Comparison of ENCODE assay signal across 8 cellular contexts in genomic region chr21:42892931-42893660, GRCh38. TPM values are rescaled to one million over a fixed set of nuclear protein-coding genes. Genes with fewer than 3 reads are reported as not detected.
DNase-seq lines count a peak whose midpoint lies in the region; ATAC-seq and TF ChIP-seq lines count a peak whose summit lies in the region.

Gene NDUFV3 (plus strand): TSS chr21:42893309. CDS start chr21:42893334, 25 bp downstream.

- in situ Hi-C loops in IMR-90 (cut with MboI; ENCODE audit: low sequenced_read_pairs), result no loop called here

- TF ChIP-seq RAD21 in IMR-90 (IDR thresholded peaks at IDR 0.05; ENCODE audit: low read length), result no peak

- H3K4me3 ChIP-seq in IMR-90 (ENCODE audit: insufficient read depth, low read depth, low read length) (peak within 1 kb of the TSS; percentile 73), mononuclear cell (ENCODE audit: low read length) (peak within 1 kb of the TSS; percentile 89)

- POLR2A ChIA-PET in IMR-90 (lab: Charles Lee; ENCODE audit: unreplicated experiment), result no interaction called here

- H3K4me1 ChIP-seq in IMR-90 (ENCODE audit: control insufficient read depth, insufficient read depth, low read length) (peaks cover 4% of the 10 kb centered on the region), mononuclear cell (ENCODE audit: insufficient read depth, low read length) (peaks cover 12% of the 10 kb centered on the region)

- ATAC-seq in GM21528 (IDR thresholded peaks at IDR 0.05; ENCODE audit: low FRiP score, unreplicated experiment), result peak; percentile 85
- peak; percentile 97 for ATAC-seq in IMR-90 (ENCODE audit: low read depth)

- peak within 1 kb of the TSS; percentile 84 for H3K9ac ChIP-seq in IMR-90 (ENCODE audit: low read depth, low read length)

- dilution Hi-C loops in IMR-90 (cut with HindIII; ENCODE audit: low sequenced_read_pairs, unreplicated experiment), result no loop called here

- peak within 1 kb of the TSS; percentile 87 for H4K91ac ChIP-seq in IMR-90 (ENCODE audit: insufficient read depth, low read depth, low read length)

- H3K27ac ChIP-seq in IMR-90 (ENCODE audit: insufficient read depth, low read length), result peak within 1 kb of the TSS; percentile 81

- H3K56ac ChIP-seq in IMR-90 (ENCODE audit: extremely low read depth, insufficient read depth, low read length), result peak within 1 kb of the TSS; percentile 78

- peak within 1 kb of the TSS; percentile 79 for H2BK5ac ChIP-seq in IMR-90 (ENCODE audit: low read depth, low read length, poor library complexity, severe bottlenecking)

- H4K5ac ChIP-seq in IMR-90 (ENCODE audit: low read depth, low read length), result peak within 1 kb of the TSS; percentile 90

- peaks cover 6% of the 10 kb centered on the region for H4K20me1 ChIP-seq in IMR-90 (ENCODE audit: insufficient read depth, low read length)

- peak within 1 kb of the TSS; percentile 41 for H2BK120ac ChIP-seq in IMR-90 (ENCODE audit: low read depth, low read length)

- peak within 1 kb of the TSS; percentile 81 for H2AK5ac ChIP-seq in IMR-90 (ENCODE audit: low read depth, low read length)

- intact Hi-C loops in IMR-90 (cut with micrococcal nuclease), result no loop called here

- peak within 1 kb of the TSS; percentile 96 for H2AK9ac ChIP-seq in IMR-90 (replicated peaks; ENCODE audit: low read depth, low read length, poor library complexity)

- H3K23ac ChIP-seq in IMR-90 (ENCODE audit: low read depth, low read length), result peak within 1 kb of the TSS; percentile 96

- peak within 1 kb of the TSS; percentile 79 for H3K4ac ChIP-seq in IMR-90 (ENCODE audit: low read depth, low read length)

- CTCF ChIA-PET in IMR-90 (lab: Yijun Ruan, JAX), result interaction anchor here (1.1 kb wide), 1 partner anchor 21 kb away, joined by 3 read pairs; no protein-coding TSS in a partner anchor

- H3K27me3 ChIP-seq in IMR-90 (ENCODE audit: control insufficient read depth, insufficient read depth, low read length), result no peaks in the 10 kb centered on the region
- H3K27me3 ChIP-seq in mononuclear cell (ENCODE audit: insufficient read depth, low read length), result no peaks in the 10 kb centered on the region

- peak; percentile 87 for TF ChIP-seq POLR2A in IMR-90 (IDR thresholded peaks at IDR 0.05; ENCODE audit: low read depth, low read length)

- peak within 1 kb of the TSS; percentile 93 to 97 for H4K8ac ChIP-seq in IMR-90 (ENCODE audit: low read depth in 2 of 2, low read length in 2 of 2)

- DNase-seq in DMS 273 (lab: John Stamatoyannopoulos, UW; ENCODE audit: unreplicated experiment), result peak; percentile 100
- DNase-seq in IMR-90, result peak; percentile 96
- peak; percentile 100 for DNase-seq in OCI-M1 (lab: John Stamatoyannopoulos, UW)
- DNase-seq in activated T-cell treated with anti-CD3 and anti-CD28 coated beads for 24 hours (ENCODE audit: low read depth), result peak; percentile 100
- peak; percentile 78 for DNase-seq in epidermal melanocyte (ENCODE audit: insufficient read length, low spot score)
- peak; percentile 100 for DNase-seq in stimulated activated CD8-positive, alpha-beta memory T cell treated with anti-CD3 and anti-CD28 coated beads, Interleukin-4, amount 100 ng/mL, for 1 hour (ENCODE audit: low read depth in 2 of 2, low spot score in 1 of 2)

- peak within 1 kb of the TSS; percentile 97 for H3K14ac ChIP-seq in IMR-90 (replicated peaks; ENCODE audit: low read depth, low read length)

- H3K9me1 ChIP-seq in IMR-90 (ENCODE audit: insufficient read depth, low read length), result peaks cover 5% of the 10 kb centered on the region; the same call in 1 of the 2 replicates

- no peak for TF ChIP-seq CTCF in IMR-90 (conservative IDR thresholded peaks at IDR 0.05; ENCODE audit: low read depth, low read length)

- 0% methylated on average over 43 of the region's 77 CpGs; no CpG with 5 or more reads in 1 of the 2 experiments for WGBS in IMR-90 (ENCODE audit: extremely low coverage in 2 of 2, insufficient read length in 1 of 2), 2 experiments

- no peaks in the 10 kb centered on the region for H3K9me3 ChIP-seq in IMR-90 (ENCODE audit: control insufficient read depth, insufficient read depth, low read length)
- H3K9me3 ChIP-seq in mononuclear cell (ENCODE audit: low read depth, low read length), result no peaks in the 10 kb centered on the region

- no peak within 1 kb of the TSS; the same call in 2 of the 3 replicates for H2BK15ac ChIP-seq in IMR-90 (ENCODE audit: low read depth, low read length)

- peak within 1 kb of the TSS; percentile 47 for H3K18ac ChIP-seq in IMR-90 (ENCODE audit: low read depth, low read length)

- BruUV-seq in IMR-90 (replicated peaks; lab: Mats Ljungman, UMichigan), result no TSS peak

- peak within 1 kb of the TSS; percentile 97 for H2AFZ ChIP-seq in IMR-90 (replicated peaks; ENCODE audit: low read length, poor library complexity)

- H3K36me3 ChIP-seq in IMR-90 (ENCODE audit: control insufficient read depth, insufficient read depth, low read length), result peaks cover 5% of the 10 kb centered on the region

- H3K4me2 ChIP-seq in IMR-90 (ENCODE audit: low read depth, low read length), result peak within 1 kb of the TSS; percentile 95

- H3K79me1 ChIP-seq in IMR-90 (ENCODE audit: low read depth in 1 of 2, low read length in 2 of 2), result peaks cover 14 to 27% of the 10 kb centered on the region in 2 experiments

- H2BK20ac ChIP-seq in IMR-90 (ENCODE audit: low read depth, low read length), result no peak within 1 kb of the TSS

TF ChIP-seq in IMR-90, 13 proteins besides CTCF, POLR2A, EP300 and RAD21:
- TF ChIP-seq USF2 (IDR thresholded peaks at IDR 0.05; ENCODE audit: low read depth, low read length), result peak; percentile 50; the same call in 1 of the 2 replicates
- no peak for TF ChIP-seq CHD1 (IDR thresholded peaks at IDR 0.05; ENCODE audit: low read depth, low read length)
- 0 out of 2 replicates have a peak, but pooled peaks have one; percentile 16 for TF ChIP-seq BHLHE40 (IDR thresholded peaks at IDR 0.05; ENCODE audit: low read depth, low read length)
- 0 out of 2 replicates have a peak, but pooled peaks have one; percentile 62 for TF ChIP-seq MAZ (IDR thresholded peaks at IDR 0.05; ENCODE audit: borderline replicate concordance, low read depth, low read length)
- TF ChIP-seq MXI1 (IDR thresholded peaks at IDR 0.05; ENCODE audit: borderline replicate concordance, low read depth, low read length), result peak; percentile 92
- TF ChIP-seq MAFK (IDR thresholded peaks at IDR 0.05; ENCODE audit: low read depth, low read length), result no peak

RNA-seq across cellular contexts. Expression of gene NDUFV3, which starts in this region (rescaled TPM):
- total RNA-seq in IMR-90 (2012; rRNA removed) (55.6 and 62.5 TPM in 2 replicates), mononuclear cell (19.3 TPM)
- polyA plus RNA-seq in IMR-90 (2012; rRNA removed), result 38.5 and 44.1 TPM in 2 replicates
- polyA plus RNA-seq in IMR-90 (2012; cell fraction: cytosol; rRNA removed), result 23.1 and 23.3 TPM in 2 replicates
- 16.8 and 24.6 TPM in 2 replicates for polyA plus RNA-seq in IMR-90 (2012; cell fraction: nucleus; rRNA removed; ENCODE audit: low replicate concordance)

Comparison
In these comparisons a context has a peak if more than half of its experiments do, and no peak if none do; other contexts are left out.
1. Peak in every context shown above with its lines: DNase-seq, ATAC-seq, H3K4me3 ChIP-seq and H3K27ac ChIP-seq.